8 cellular contexts compared by ENCODE assay signal in the genomic region with DNA sequence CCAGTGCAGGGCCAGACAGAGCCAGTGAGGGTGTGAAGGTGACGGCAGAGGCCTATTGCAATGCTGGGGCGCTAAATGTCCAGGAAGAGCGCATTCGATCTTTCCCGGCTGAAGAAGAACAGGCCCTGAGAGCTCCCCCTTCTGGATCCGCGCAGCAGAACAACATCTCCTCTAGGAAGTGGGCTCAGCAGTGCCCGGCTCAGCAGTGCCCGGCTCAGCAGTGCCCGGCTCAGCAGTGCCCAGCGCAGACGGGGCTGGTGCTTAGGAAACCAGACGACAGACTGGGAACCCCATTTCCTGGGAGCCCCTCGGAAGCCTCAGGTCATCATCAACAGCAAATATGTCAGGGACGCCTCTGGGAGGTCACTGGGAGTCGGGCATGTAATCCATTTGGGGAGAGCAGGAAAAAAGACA. TPM values are rescaled to one million over a fixed set of nuclear protein-coding genes. Genes with fewer than 3 reads are reported as not detected.
A peak's percentile ranks its signal among the peaks of the same experiment; 100 is the strongest.
DNase-seq lines count a peak whose midpoint lies in the region; ATAC-seq, FAIRE-seq and TF ChIP-seq lines count a peak whose summit lies in the region.

No MANE protein-coding gene starts in this region.

- H3K36me3 ChIP-seq in heart right ventricle (no peaks in the 10 kb centered on the region), sigmoid colon (no peaks in the 10 kb centered on the region)

- peak overlapping the region in 1 of 10 donors; percentile 26 for H3K27ac ChIP-seq in heart right ventricle
- peak overlapping the region in 2 of 4 donors; percentile 18 to 27 for H3K27ac ChIP-seq in sigmoid colon

- WGBS in heart right ventricle, 2 donors = 12 to 13% methylated on average over 16 of the region's 16 CpGs
- WGBS in sigmoid colon, 2 donors = 6 to 10% methylated on average over 16 of the region's 16 CpGs

- no peak for TF ChIP-seq POLR2A in sigmoid colon (IDR thresholded peaks at IDR 0.05)

- H3K27ac Mint-ChIP-seq in activated naive CD4-positive, alpha-beta T cell treated with anti-CD3 and anti-CD28 coated beads for 36 hours = no peak overlapping the region

- no peak overlapping the region for H3K4me3 Mint-ChIP-seq in activated naive CD4-positive, alpha-beta T cell treated with anti-CD3 and anti-CD28 coated beads for 36 hours

- no peak for TF ChIP-seq EP300 in sigmoid colon (IDR thresholded peaks at IDR 0.05)

- peaks cover 10% of the 10 kb centered on the region for H3K27me3 Mint-ChIP-seq in activated naive CD4-positive, alpha-beta T cell treated with anti-CD3 and anti-CD28 coated beads for 36 hours (ENCODE audit: low read depth)

- peaks cover 18% of the 10 kb centered on the region for H3K9me3 Mint-ChIP-seq in activated naive CD4-positive, alpha-beta T cell treated with anti-CD3 and anti-CD28 coated beads for 36 hours

- peaks cover 23% of the 10 kb centered on the region for H3K4me1 Mint-ChIP-seq in activated naive CD4-positive, alpha-beta T cell treated with anti-CD3 and anti-CD28 coated beads for 36 hours (ENCODE audit: low read depth)

- H3K9me3 ChIP-seq in heart right ventricle (peaks cover 0 to 14% (median 0%) of the 10 kb centered on the region in 11 donors), sigmoid colon (no peaks in the 10 kb centered on the region)

- TF ChIP-seq CTCF in heart right ventricle (IDR thresholded peaks at IDR 0.05) (peak; percentile 31 to 78 (median 75)), sigmoid colon (IDR thresholded peaks at IDR 0.05) (peak; percentile 33 to 79 (median 72))

- no peaks in the 10 kb centered on the region for H3K36me3 Mint-ChIP-seq in activated naive CD4-positive, alpha-beta T cell treated with anti-CD3 and anti-CD28 coated beads for 36 hours (ENCODE audit: low read depth)

- H3K4me3 ChIP-seq in heart right ventricle (no peak overlapping the region), sigmoid colon (no peak overlapping the region)

- H3K27me3 ChIP-seq in heart right ventricle (peaks cover 0 to 44% (median 0%) of the 10 kb centered on the region in 7 donors), sigmoid colon (no peaks in the 10 kb centered on the region)

- no peak for FAIRE-seq in HTR-8/SVneo (lab: Jason Lieb, UNC)

- intact Hi-C loops in activated naive CD4-positive, alpha-beta T cell treated with anti-CD3 and anti-CD28 coated beads for 36 hours (cut with micrococcal nuclease) = loop anchor here (1.0 to 5.0 kb wide), 4 partner anchors 11 to 126 kb away; no protein-coding TSS in a partner anchor
- intact Hi-C loops in heart right ventricle (cut with DNase I) (loop anchor here in 9 of 10 donors (1.0 to 10.0 kb wide), 9 partner anchors 21 to 211 kb away; no protein-coding TSS in a partner anchor), sigmoid colon (cut with DNase I) (loop anchor here (1.0 kb wide), 1 partner anchor 23 kb away; no protein-coding TSS in a partner anchor)

- H3K4me1 ChIP-seq in heart right ventricle = peaks cover 8 to 37% (median 29%) of the 10 kb centered on the region in 9 donors
- peaks cover 0 to 25% (median 19%) of the 10 kb centered on the region in 4 donors for H3K4me1 ChIP-seq in sigmoid colon

- CTCF ChIA-PET in activated naive CD4-positive, alpha-beta T cell treated with anti-CD3 and anti-CD28 coated beads for 36 hours (lab: Charles Lee) = interaction anchor here (0.6 to 5.1 kb wide), 21 partner anchors 8 to 621 kb away, joined by 3 to 74 read pairs (median 4); no protein-coding TSS in a partner anchor

- ATAC-seq in heart right ventricle (peak; percentile 23 to 49 (median 30)), HG03196 (IDR thresholded peaks at IDR 0.05; ENCODE audit: unreplicated experiment) (no peak)

- DNase-seq in DMS114 treated with DMSO at 0.1 percent for 48 hours (lab: John Stamatoyannopoulos, UW; ENCODE audit: unreplicated experiment) (peak; percentile 28), HTR-8/SVneo (ENCODE audit: insufficient read length, low spot score) (peak; percentile 33), heart right ventricle (peak; percentile 60 to 66), sigmoid colon (no peak), SKM-1 treated with dmso at 0.1 percent for 144 hours (lab: John Stamatoyannopoulos, UW; ENCODE audit: unreplicated experiment) (no peak)
- peak; percentile 69 for DNase-seq in activated naive CD4-positive, alpha-beta T cell treated with anti-CD3 and anti-CD28 coated beads for 36 hours

TF ChIP-seq in PFSK-1, 5 proteins besides CTCF, POLR2A, EP300 and RAD21:
- TF ChIP-seq, protein P1, sequence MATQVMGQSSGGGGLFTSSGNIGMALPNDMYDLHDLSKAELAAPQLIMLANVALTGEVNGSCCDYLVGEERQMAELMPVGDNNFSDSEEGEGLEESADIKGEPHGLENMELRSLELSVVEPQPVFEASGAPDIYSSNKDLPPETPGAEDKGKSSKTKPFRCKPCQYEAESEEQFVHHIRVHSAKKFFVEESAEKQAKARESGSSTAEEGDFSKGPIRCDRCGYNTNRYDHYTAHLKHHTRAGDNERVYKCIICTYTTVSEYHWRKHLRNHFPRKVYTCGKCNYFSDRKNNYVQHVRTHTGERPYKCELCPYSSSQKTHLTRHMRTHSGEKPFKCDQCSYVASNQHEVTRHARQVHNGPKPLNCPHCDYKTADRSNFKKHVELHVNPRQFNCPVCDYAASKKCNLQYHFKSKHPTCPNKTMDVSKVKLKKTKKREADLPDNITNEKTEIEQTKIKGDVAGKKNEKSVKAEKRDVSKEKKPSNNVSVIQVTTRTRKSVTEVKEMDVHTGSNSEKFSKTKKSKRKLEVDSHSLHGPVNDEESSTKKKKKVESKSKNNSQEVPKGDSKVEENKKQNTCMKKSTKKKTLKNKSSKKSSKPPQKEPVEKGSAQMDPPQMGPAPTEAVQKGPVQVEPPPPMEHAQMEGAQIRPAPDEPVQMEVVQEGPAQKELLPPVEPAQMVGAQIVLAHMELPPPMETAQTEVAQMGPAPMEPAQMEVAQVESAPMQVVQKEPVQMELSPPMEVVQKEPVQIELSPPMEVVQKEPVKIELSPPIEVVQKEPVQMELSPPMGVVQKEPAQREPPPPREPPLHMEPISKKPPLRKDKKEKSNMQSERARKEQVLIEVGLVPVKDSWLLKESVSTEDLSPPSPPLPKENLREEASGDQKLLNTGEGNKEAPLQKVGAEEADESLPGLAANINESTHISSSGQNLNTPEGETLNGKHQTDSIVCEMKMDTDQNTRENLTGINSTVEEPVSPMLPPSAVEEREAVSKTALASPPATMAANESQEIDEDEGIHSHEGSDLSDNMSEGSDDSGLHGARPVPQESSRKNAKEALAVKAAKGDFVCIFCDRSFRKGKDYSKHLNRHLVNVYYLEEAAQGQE (IDR thresholded peaks at IDR 0.05; ENCODE audit: insufficient read depth in 1 of 2, low read depth in 2 of 2, low read length in 2 of 2) = peak; percentile 68 to 73; a peak in 3 of 4 replicates
- TF ChIP-seq FOXP2 (optimal IDR thresholded peaks at IDR 0.05; ENCODE audit: borderline replicate concordance, extremely low read depth, extremely low read length, insufficient read depth) = no peak

RNA-seq across cellular contexts. Expression of a gene that starts 4.7 kb away (rescaled TPM):
- 106 TPM for polyA plus RNA-seq in PFSK-1 (2012; ENCODE audit: insufficient read length, low read depth)
- 1 to 10 TPM; 7.1 to 9.2 TPM for total RNA-seq in activated naive CD4-positive, alpha-beta T cell treated with anti-CD3 and anti-CD28 coated beads for 36 hours
- 10 to 100 TPM in 9 of 10 donors, 1 to 10 TPM in 1; 10.0 to 53.3 (median 13.3) TPM for total RNA-seq in heart right ventricle
- polyA plus RNA-seq in heart right ventricle = 10 to 100 TPM; 11.1 to 25.5 TPM
- total RNA-seq in sigmoid colon = 1 to 10 TPM; 1.3 to 7.2 (median 2.9) TPM
- 1 to 10 TPM in 2 of 3 donors, under 1 TPM in 1; 0.23 to 6.1 (median 1.2) TPM for polyA plus RNA-seq in sigmoid colon

RNA-seq across cellular contexts. Expression of a gene that starts 8.0 kb away (rescaled TPM):
- 0.41 TPM for polyA plus RNA-seq in PFSK-1 (2012; ENCODE audit: insufficient read length, low read depth)
- total RNA-seq in activated naive CD4-positive, alpha-beta T cell treated with anti-CD3 and anti-CD28 coated beads for 36 hours = under 1 TPM; 0.17 to 0.19 TPM
- total RNA-seq in heart right ventricle (100 to 1,000 TPM in 1 of 10 donors, 10 to 100 TPM in 9; 63.2 to 126 (median 78.4) TPM), sigmoid colon (100 to 1,000 TPM in 1 of 4 donors, 10 to 100 TPM in 3; 40.6 to 107 (median 85.2) TPM)
- polyA plus RNA-seq in heart right ventricle (10 to 100 TPM; 50.2 to 99.9 TPM), sigmoid colon (1 to 10 TPM in 2 of 3 donors, under 1 TPM in 1; 0.46 to 7.3 (median 1.2) TPM)

RNA-seq across cellular contexts. Expression of a gene that starts 38.2 kb away (rescaled TPM):
- polyA plus RNA-seq in PFSK-1 (2012; ENCODE audit: insufficient read length, low read depth) = 10.3 TPM
- 1 to 10 TPM; 2.8 to 4.0 TPM for total RNA-seq in activated naive CD4-positive, alpha-beta T cell treated with anti-CD3 and anti-CD28 coated beads for 36 hours
- total RNA-seq in heart right ventricle = under 1 TPM in 3 of 10 donors, not detected in 7; 0.09 to 0.39 (median 0.10) TPM
- polyA plus RNA-seq in heart right ventricle = under 1 TPM; 0.45 to 0.59 TPM
- total RNA-seq in sigmoid colon = not detected
- 1 to 10 TPM in 2 of 3 donors, not detected in 1; 1.2 to 1.6 TPM for polyA plus RNA-seq in sigmoid colon

RNA-seq across cellular contexts. Expression of a gene that starts 42.1 kb away (rescaled TPM):
- polyA plus RNA-seq in PFSK-1 (2012; ENCODE audit: insufficient read length, low read depth) = 45.9 TPM
- total RNA-seq in activated naive CD4-positive, alpha-beta T cell treated with anti-CD3 and anti-CD28 coated beads for 36 hours = 10 to 100 TPM; 41.3 to 47.8 TPM
- total RNA-seq in heart right ventricle (10 to 100 TPM; 20.9 to 32.4 (median 24.6) TPM), sigmoid colon (10 to 100 TPM in 3 of 4 donors, 1 to 10 TPM in 1; 9.7 to 20.8 (median 19.5) TPM)
- polyA plus RNA-seq in heart right ventricle (10 to 100 TPM; 16.7 to 42.2 TPM), sigmoid colon (10 to 100 TPM in 1 of 3 donors, 1 to 10 TPM in 2; 3.0 to 32.8 (median 5.3) TPM)

Comparison
In these comparisons a context has a peak if more than half of its experiments do, and no peak if none do; other contexts are left out.
1. DNase-seq: peak in DMS114 treated with DMSO at 0.1 percent for 48 hours (single experiment), HTR-8/SVneo (single experiment), activated naive CD4-positive, alpha-beta T cell treated with anti-CD3 and anti-CD28 coated beads for 36 hours (single experiment) and heart right ventricle (2 of 2); none in sigmoid colon (single experiment) and SKM-1 treated with dmso at 0.1 percent for 144 hours (single experiment).
2. RNA of a gene that starts 8.0 kb away (total RNA-seq): 40.6 to 107 TPM in sigmoid colon and 63.2 to 126 TPM in heart right ventricle; 0.17 to 0.19 TPM in activated naive CD4-positive, alpha-beta T cell treated with anti-CD3 and anti-CD28 coated beads for 36 hours; every median in the first group is over 10 times any median in the second.